17 cellular contexts compared by ENCODE assay signal in genomic region chr10:103467391-103467790, GRCh38. TPM values are rescaled to one million over a fixed set of nuclear protein-coding genes. Genes with fewer than 3 reads are reported as not detected.
DNase-seq lines count a peak whose midpoint lies in the region; ATAC-seq, FAIRE-seq and TF ChIP-seq lines count a peak whose summit lies in the region.
"Had no signal": no experiment of that assay in that cellular context is flagged by ENCODE, and none has a peak within 500 bp of the region (broad histone marks: within the 10 kb centered on the region; RNA-seq: fewer than 3 reads in every experiment).

No MANE protein-coding gene starts in this region.

- H3K4me1 Mint-ChIP-seq in CD8-positive, alpha-beta memory T cell = peaks cover 41 to 57% (median 42%) of the 10 kb centered on the region in 3 donors
- H3K4me1 Mint-ChIP-seq in astrocyte (ENCODE audit: low read depth, unreplicated experiment) (peaks cover 21% of the 10 kb centered on the region), progenitor cell of endocrine pancreas (ENCODE audit: low read depth) (no peaks in the 10 kb centered on the region)

- no peak overlapping the region for H3K4me3 Mint-ChIP-seq in CD8-positive, alpha-beta memory T cell
- H3K4me3 Mint-ChIP-seq in astrocyte (ENCODE audit: unreplicated experiment) (no peak overlapping the region), progenitor cell of endocrine pancreas (ENCODE audit: low read depth) (no peak overlapping the region)
- H3K4me3 Mint-ChIP-seq: naive thymus-derived CD4-positive, alpha-beta T cell had no signal

- POLR2A ChIA-PET in CD8-positive, alpha-beta memory T cell (lab: Charles Lee) = no interaction called here

- DNase-seq in CD8-positive, alpha-beta memory T cell = no peak
- DNase-seq in astrocyte (ENCODE audit: low read depth) = no peak
- no peak for DNase-seq in Ammon's horn (ENCODE audit: low spot score)
- no peak for DNase-seq in T1000 (lab: John Stamatoyannopoulos, UW)
- DNase-seq in AG08396 (ENCODE audit: low spot score) = no peak
- no peak for DNase-seq in progenitor cell of endocrine pancreas (ENCODE audit: low spot score, unreplicated experiment)
- DNase-seq: DMS79 treated with DMSO at 0.1 percent for 48 hours; KG1; left ventricle myocardium inferior; naive thymus-derived CD4-positive, alpha-beta T cell; NCI-H2029 treated with DMSO at 0.1 percent for 48 hours; NCI-H774; testis had no signal

- ATAC-seq in GM18909 (IDR thresholded peaks at IDR 0.05; ENCODE audit: poor library complexity, unreplicated experiment) = peak; percentile 25
- ATAC-seq in HG03378 (IDR thresholded peaks at IDR 0.05; ENCODE audit: unreplicated experiment) = peak; percentile 32
- ATAC-seq: naive thymus-derived CD4-positive, alpha-beta T cell had no signal

- no peak overlapping the region for H3K27ac ChIP-seq in CD8-positive, alpha-beta memory T cell (ENCODE audit: low read depth, low read length)
- no peak overlapping the region for H3K27ac ChIP-seq in astrocyte (ENCODE audit: low read depth, low read length)
- H3K27ac ChIP-seq: left ventricle myocardium inferior, testis had no signal

- peaks cover 0 to 2% (median 0%) of the 10 kb centered on the region in 5 donors for H3K9me3 Mint-ChIP-seq in CD8-positive, alpha-beta memory T cell
- H3K9me3 Mint-ChIP-seq in astrocyte (ENCODE audit: unreplicated experiment) (peaks cover 2% of the 10 kb centered on the region), progenitor cell of endocrine pancreas (ENCODE audit: low read depth) (no peaks in the 10 kb centered on the region)
- H3K9me3 Mint-ChIP-seq: naive thymus-derived CD4-positive, alpha-beta T cell had no signal

- peak overlapping the region in 6 of 8 donors; percentile 28 to 73 (median 56) for H3K27ac Mint-ChIP-seq in CD8-positive, alpha-beta memory T cell
- peak overlapping the region; percentile 95 for H3K27ac Mint-ChIP-seq in astrocyte (ENCODE audit: unreplicated experiment)
- no peak overlapping the region for H3K27ac Mint-ChIP-seq in progenitor cell of endocrine pancreas

- H3K4me1 ChIP-seq in CD8-positive, alpha-beta memory T cell (ENCODE audit: insufficient read depth, low read length) = peaks cover 27% of the 10 kb centered on the region
- no peaks in the 10 kb centered on the region for H3K4me1 ChIP-seq in astrocyte (ENCODE audit: insufficient read depth, low read length)
- H3K4me1 ChIP-seq: left ventricle myocardium inferior, testis had no signal

- TF ChIP-seq CTCF in astrocyte (IDR thresholded peaks at IDR 0.05; ENCODE audit: insufficient read depth, low read depth, low read length) (no peak), progenitor cell of endocrine pancreas (IDR thresholded peaks at IDR 0.05; ENCODE audit: unreplicated experiment) (no peak)

- no peak overlapping the region for H3K9ac ChIP-seq in astrocyte (ENCODE audit: low read length)

- FAIRE-seq in astrocyte (lab: Jason Lieb, UNC) = no peak

- H4K20me1 ChIP-seq in astrocyte (ENCODE audit: insufficient read depth, low read length) = no peaks in the 10 kb centered on the region

- no peaks in the 10 kb centered on the region for H3K9me3 ChIP-seq in CD8-positive, alpha-beta memory T cell (ENCODE audit: low read length)
- no peaks in the 10 kb centered on the region for H3K9me3 ChIP-seq in astrocyte (ENCODE audit: insufficient read depth, low read depth, low read length)
- H3K9me3 ChIP-seq: left ventricle myocardium inferior, testis had no signal

- H3K4me2 ChIP-seq in astrocyte (ENCODE audit: low read length) = no peak overlapping the region

- no peaks in the 10 kb centered on the region for H3K27me3 ChIP-seq in CD8-positive, alpha-beta memory T cell (ENCODE audit: insufficient read depth, low read length, poor library complexity, severe bottlenecking)
- H3K27me3 ChIP-seq in astrocyte (ENCODE audit: insufficient read depth, low read length) = peaks cover 29% of the 10 kb centered on the region
- H3K27me3 ChIP-seq: testis had no signal

- CTCF ChIA-PET in CD8-positive, alpha-beta memory T cell (lab: Charles Lee) = no interaction called here

- no peaks in the 10 kb centered on the region for H3K36me3 ChIP-seq in CD8-positive, alpha-beta memory T cell (ENCODE audit: insufficient read depth, low read length)
- no peaks in the 10 kb centered on the region for H3K36me3 ChIP-seq in astrocyte (ENCODE audit: insufficient read depth, low read length)
- H3K36me3 ChIP-seq: left ventricle myocardium inferior had no signal

- H3K79me2 ChIP-seq in astrocyte (ENCODE audit: insufficient read depth, low read length) = no peaks in the 10 kb centered on the region

- no peaks in the 10 kb centered on the region for H3K36me3 Mint-ChIP-seq in CD8-positive, alpha-beta memory T cell
- H3K36me3 Mint-ChIP-seq in astrocyte (ENCODE audit: low read depth, unreplicated experiment) (no peaks in the 10 kb centered on the region), progenitor cell of endocrine pancreas (ENCODE audit: insufficient read depth) (no peaks in the 10 kb centered on the region)

- no peak overlapping the region for H3K4me3 ChIP-seq in CD8-positive, alpha-beta memory T cell (ENCODE audit: low read length)
- no peak overlapping the region for H3K4me3 ChIP-seq in astrocyte (ENCODE audit: insufficient read depth, low read depth, low read length)
- H3K4me3 ChIP-seq: left ventricle myocardium inferior, testis had no signal

- no peaks in the 10 kb centered on the region for H3K27me3 Mint-ChIP-seq in CD8-positive, alpha-beta memory T cell
- H3K27me3 Mint-ChIP-seq in astrocyte (ENCODE audit: low read depth, unreplicated experiment) = peaks cover 8% of the 10 kb centered on the region
- peaks cover 25% of the 10 kb centered on the region for H3K27me3 Mint-ChIP-seq in progenitor cell of endocrine pancreas

- H2AFZ ChIP-seq in astrocyte (ENCODE audit: low read depth, low read length) = no peak overlapping the region

RNA-seq across cellular contexts. Expression of gene CALHM1, which starts 8.7 kb away (rescaled TPM):
- not detected for total RNA-seq in CD8-positive, alpha-beta memory T cell
- polyA plus RNA-seq in CD8-positive, alpha-beta memory T cell = not detected
- not detected in 2 replicates for total RNA-seq in astrocyte
- total RNA-seq in progenitor cell of endocrine pancreas = not detected in 2 replicates
- total RNA-seq: fibroblast of lung; left ventricle myocardium inferior; naive thymus-derived CD4-positive, alpha-beta T cell; renal cortical epithelial cell had no signal
- polyA plus RNA-seq: fibroblast of lung; naive thymus-derived CD4-positive, alpha-beta T cell had no signal

RNA-seq across cellular contexts. Expression of gene CALHM3, which starts 11.6 kb away (rescaled TPM):
- total RNA-seq in CD8-positive, alpha-beta memory T cell = not detected
- not detected for polyA plus RNA-seq in CD8-positive, alpha-beta memory T cell
- not detected in 2 replicates for total RNA-seq in astrocyte
- total RNA-seq in progenitor cell of endocrine pancreas = 0.41 and 1.3 TPM in 2 replicates
- total RNA-seq: fibroblast of lung; left ventricle myocardium inferior; naive thymus-derived CD4-positive, alpha-beta T cell had no signal
- polyA plus RNA-seq: fibroblast of lung; naive thymus-derived CD4-positive, alpha-beta T cell had no signal

RNA-seq across cellular contexts. Expression of gene CALHM2, which starts 15.2 kb away (rescaled TPM):
- total RNA-seq in CD8-positive, alpha-beta memory T cell = 10 to 100 TPM; 20.4 to 22.2 TPM
- 92.7 TPM for polyA plus RNA-seq in CD8-positive, alpha-beta memory T cell
- total RNA-seq in astrocyte = 1.2 and 1.4 TPM in 2 replicates
- 0.58 and 0.69 TPM in 2 replicates for total RNA-seq in progenitor cell of endocrine pancreas

RNA-seq across cellular contexts. Expression of gene NEURL1, which starts 26.1 kb away (rescaled TPM):
- total RNA-seq in CD8-positive, alpha-beta memory T cell = 1 to 10 TPM; 1.5 to 1.6 TPM
- polyA plus RNA-seq in CD8-positive, alpha-beta memory T cell = 0.69 TPM
- total RNA-seq in astrocyte (1.4 and 1.5 TPM in 2 replicates), progenitor cell of endocrine pancreas (17.6 and 21.5 TPM in 2 replicates)
- total RNA-seq: fibroblast of lung had no signal
